In genomic region chr9:77375956-77376532, GRCh38 we compare ENCODE assay signal across 20 cellular contexts.
DNase-seq lines count a peak whose midpoint lies in the region; ATAC-seq, FAIRE-seq and TF ChIP-seq lines count a peak whose summit lies in the region.
"Had no signal": no experiment of that assay in that cellular context is flagged by ENCODE, and none has a peak within 500 bp of the region (broad histone marks: within the 10 kb centered on the region; RNA-seq: fewer than 3 reads in every experiment).

No MANE protein-coding gene starts in this region.

- H3K4me3 ChIP-seq in choroid plexus epithelial cell (ENCODE audit: low read depth, low read length), result no peak overlapping the region
- H3K4me3 ChIP-seq: testis had no signal

- peak; percentile 81 for FAIRE-seq in D721Med (lab: Jason Lieb, UNC)
- FAIRE-seq: endothelial cell of umbilical vein had no signal

- DNase-seq in D721Med (ENCODE audit: insufficient read length, low spot score), result peak; percentile 29
- DNase-seq in LHCN-M2 (ENCODE audit: low read depth), result peak; percentile 21
- DNase-seq in choroid plexus epithelial cell (ENCODE audit: low read depth), result peak; percentile 65
- peak; percentile 20 for DNase-seq in kidney tubule cell (ENCODE audit: low spot score)
- DNase-seq in NCI-H69 (lab: John Stamatoyannopoulos, UW), result no peak
- DNase-seq in sciatic nerve (ENCODE audit: low spot score), result no peak
- DNase-seq in Right ventricle myocardium superior, result no peak
- DNase-seq: activated CD4-positive, CD25-positive, alpha-beta regulatory T cell; activated CD8-positive, alpha-beta memory T cell treated with anti-CD3 and anti-CD28 coated beads, Interleukin-2, amount 10 ng/mL, durations not matched to agents 7 days and 5 days; activated gamma-delta T cell; aorta; Kasumi-1; naive thymus-derived CD4-positive, alpha-beta T cell; NCI-H1417; NCI-H345; SHP77; T-helper 17 cell; testis had no signal

- intact Hi-C loops in sciatic nerve (cut with DNase I), result no loop called here
- intact Hi-C loops in Right ventricle myocardium superior (cut with DNase I), result no loop called here

- ATAC-seq in sciatic nerve (no peak), Right ventricle myocardium superior (ENCODE audit: poor library complexity) (no peak)
- no peak for ATAC-seq in activated CD4-positive, CD25-positive, alpha-beta regulatory T cell treated with anti-CD3 and anti-CD28 coated beads, Interleukin-2, amount 50 U/mL, for 24 hours
- ATAC-seq: activated CD8-positive, alpha-beta memory T cell treated with anti-CD3 and anti-CD28 coated beads, Interleukin-2, amount 10 ng/mL, durations not matched to agents 7 days and 5 days; naive thymus-derived CD4-positive, alpha-beta T cell; T-helper 17 cell had no signal

- TF ChIP-seq CTCF in D721Med (IDR thresholded peaks at IDR 0.05; ENCODE audit: insufficient read depth, missing control alignments) (no peak), choroid plexus epithelial cell (conservative IDR thresholded peaks at IDR 0.05; ENCODE audit: low read depth, low read length) (no peak)

Comparison
In these comparisons a context has a peak if more than half of its experiments do, and no peak if none do; other contexts are left out.
1. DNase-seq: peak in D721Med (single experiment), LHCN-M2 (single experiment), choroid plexus epithelial cell (single experiment) and kidney tubule cell (single experiment); none in NCI-H69 (single experiment), sciatic nerve (single experiment) and Right ventricle myocardium superior (single experiment).